ENCODE assay signal across 8 cellular contexts in the genomic region with DNA sequence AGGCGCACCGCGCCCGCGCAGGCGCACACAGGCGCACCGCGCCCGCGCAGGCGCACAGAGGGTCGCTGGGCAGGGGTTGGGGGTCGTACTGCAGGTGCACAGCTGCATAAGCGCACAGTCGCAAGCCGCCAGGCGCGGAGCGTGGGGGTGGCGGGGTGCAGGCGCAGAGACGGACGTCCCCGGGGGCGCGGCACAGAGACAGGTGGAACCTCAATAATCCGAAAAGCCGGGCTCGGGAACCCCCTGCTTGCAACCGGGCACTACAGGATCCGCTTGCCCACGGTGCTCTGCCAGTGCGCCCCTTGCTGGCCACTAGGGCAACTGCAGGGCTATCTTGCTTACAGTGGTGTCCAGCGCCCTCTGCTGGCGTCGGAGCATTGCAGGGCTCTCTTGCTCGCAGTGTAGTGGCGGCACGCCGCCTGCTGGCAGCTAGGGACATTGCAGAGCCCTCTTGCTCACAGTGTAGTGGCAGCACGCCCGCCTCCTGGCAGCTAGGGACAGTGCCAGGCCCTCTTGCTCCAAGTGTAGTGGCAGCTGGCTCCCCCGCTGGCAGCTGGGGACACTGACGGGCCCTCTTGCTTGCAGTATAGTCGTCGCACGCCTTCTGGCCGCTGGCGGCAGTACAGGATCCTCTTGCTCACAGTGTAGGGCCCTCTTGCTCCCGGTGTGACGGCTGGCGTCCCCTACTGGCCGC. TPM values are rescaled to one million over a fixed set of nuclear protein-coding genes. Genes with fewer than 3 reads are reported as not detected.
DNase-seq lines count a peak whose midpoint lies in the region; ATAC-seq and TF ChIP-seq lines count a peak whose summit lies in the region.

No MANE protein-coding gene starts in this region.

- H3K27ac ChIP-seq in 22Rv1 (no peak overlapping the region), mesenchymal stem cell (ENCODE audit: low read length, poor library complexity, severe bottlenecking) (no peak overlapping the region)

- peak overlapping the region; percentile 25 for H3K4me3 Mint-ChIP-seq in central memory CD8-positive, alpha-beta T cell

- no peak overlapping the region for H3K4me2 ChIP-seq in mesenchymal stem cell (ENCODE audit: low read length, poor library complexity, severe bottlenecking)

- H2AK5ac ChIP-seq in mesenchymal stem cell (ENCODE audit: low read length, severe bottlenecking) = no peak overlapping the region

- peak overlapping the region; percentile 55 for H3K27ac Mint-ChIP-seq in central memory CD8-positive, alpha-beta T cell (ENCODE audit: low read depth)

- H3K14ac ChIP-seq in mesenchymal stem cell (ENCODE audit: low read length in 2 of 2) = no peak overlapping the region

- H3K36me3 ChIP-seq in mesenchymal stem cell (ENCODE audit: control insufficient read depth in 1 of 2, insufficient read depth in 2 of 2, low read depth in 1 of 2, low read length in 2 of 2) = no peaks in the 10 kb centered on the region

- peak; percentile 49 for ATAC-seq in HG03108 (IDR thresholded peaks at IDR 0.05; ENCODE audit: unreplicated experiment)
- peak; percentile 49 for ATAC-seq in central memory CD8-positive, alpha-beta T cell (replicated peaks; ENCODE audit: extremely low read depth, poor library complexity, severe bottlenecking)
- no peak for ATAC-seq in GM18505 (IDR thresholded peaks at IDR 0.05; ENCODE audit: unreplicated experiment)
- no peak for ATAC-seq in GM21381 (IDR thresholded peaks at IDR 0.05; ENCODE audit: unreplicated experiment)

- WGBS in mesenchymal stem cell = 92% methylated on average over 54 of the region's 54 CpGs

- no peak overlapping the region for H3K18ac ChIP-seq in mesenchymal stem cell (ENCODE audit: low read depth in 1 of 2, low read length in 2 of 2)

- no peak overlapping the region for H3K9ac ChIP-seq in mesenchymal stem cell (ENCODE audit: low read length)

- H3K9me3 Mint-ChIP-seq in central memory CD8-positive, alpha-beta T cell = no peaks in the 10 kb centered on the region

- no peak overlapping the region for H2BK5ac ChIP-seq in mesenchymal stem cell (ENCODE audit: low read depth, low read length, poor library complexity, severe bottlenecking)

- no peaks in the 10 kb centered on the region for H3K4me1 ChIP-seq in mesenchymal stem cell (ENCODE audit: control insufficient read depth, insufficient read depth, low read depth, low read length)

- no peak for TF ChIP-seq POLR2A in GM18505 (IDR thresholded peaks at IDR 0.05; ENCODE audit: borderline replicate concordance, extremely low read depth, insufficient read depth, insufficient read length)

- no peak overlapping the region for H2BK15ac ChIP-seq in mesenchymal stem cell (ENCODE audit: low read depth, poor library complexity, severe bottlenecking)

- no peak overlapping the region for H2BK120ac ChIP-seq in mesenchymal stem cell (ENCODE audit: low read depth, low read length)

- TF ChIP-seq CTCF in 22Rv1 (IDR thresholded peaks at IDR 0.05) = peak; percentile 94

- H4K8ac ChIP-seq in mesenchymal stem cell (ENCODE audit: low read length) = no peak overlapping the region

- peak; percentile 13 to 47 (median 26) for DNase-seq in activated CD4-positive, CD25-positive, alpha-beta regulatory T cell (lab: John Stamatoyannopoulos, UW)
- DNase-seq in central memory CD8-positive, alpha-beta T cell (ENCODE audit: low spot score in 2 of 2) = peak; percentile 49 to 55
- DNase-seq in mesenchymal stem cell = peak; percentile 21
- peak; percentile 33 to 71 for DNase-seq in stimulated activated CD8-positive, alpha-beta memory T cell treated with anti-CD3 and anti-CD28 coated beads, Interleukin-7, amount 100 ng/mL, for 48 hours (ENCODE audit: extremely low read depth in 1 of 2, low read depth in 1 of 2)

- H3K4me3 ChIP-seq in mesenchymal stem cell (ENCODE audit: insufficient read depth in 1 of 2, low read depth in 1 of 2, low read length in 2 of 2) = no peak overlapping the region

- H3K36me3 Mint-ChIP-seq in central memory CD8-positive, alpha-beta T cell (ENCODE audit: insufficient read depth) = no peaks in the 10 kb centered on the region

- peaks cover 22% of the 10 kb centered on the region for H3K27me3 Mint-ChIP-seq in central memory CD8-positive, alpha-beta T cell

- H2AFZ ChIP-seq in mesenchymal stem cell (ENCODE audit: low read depth, low read length) = no peak overlapping the region

- no peak overlapping the region for H3K23ac ChIP-seq in mesenchymal stem cell (ENCODE audit: low read length in 2 of 2)

- no peaks in the 10 kb centered on the region for H3K27me3 ChIP-seq in mesenchymal stem cell (ENCODE audit: control insufficient read depth in 1 of 2, insufficient read depth in 1 of 2, low read length in 2 of 2)

- no peak overlapping the region for H4K91ac ChIP-seq in mesenchymal stem cell (ENCODE audit: low read length)

- no peaks in the 10 kb centered on the region for H3K9me3 ChIP-seq in mesenchymal stem cell (ENCODE audit: control insufficient read depth, low read length)

- no peaks in the 10 kb centered on the region for H3K79me1 ChIP-seq in mesenchymal stem cell (replicated peaks; ENCODE audit: low read length, poor library complexity, severe bottlenecking)

- H3K4ac ChIP-seq in mesenchymal stem cell (ENCODE audit: low read depth in 1 of 2, low read length in 2 of 2) = no peak overlapping the region

- no peak overlapping the region for H2BK12ac ChIP-seq in mesenchymal stem cell (ENCODE audit: low read length in 2 of 2)

- H3K4me1 Mint-ChIP-seq in central memory CD8-positive, alpha-beta T cell = no peaks in the 10 kb centered on the region

RNA-seq across cellular contexts. Expression of a gene that starts 34.9 kb away (rescaled TPM):
- not detected for polyA plus RNA-seq in mesenchymal stem cell (2013, experiment 1 of 2)
- not detected for polyA plus RNA-seq in mesenchymal stem cell (2013, experiment 2 of 2)

Comparison
In these comparisons a context has a peak if more than half of its experiments do, and no peak if none do; other contexts are left out.
1. ATAC-seq: peak in HG03108 (single experiment) and central memory CD8-positive, alpha-beta T cell (single experiment); none in GM18505 (single experiment) and GM21381 (single experiment).
2. Peak in every context shown above with its lines, with median percentiles within 50 percentile points of each other: DNase-seq.